10 cellular contexts compared by ENCODE assay signal in the genomic region with DNA sequence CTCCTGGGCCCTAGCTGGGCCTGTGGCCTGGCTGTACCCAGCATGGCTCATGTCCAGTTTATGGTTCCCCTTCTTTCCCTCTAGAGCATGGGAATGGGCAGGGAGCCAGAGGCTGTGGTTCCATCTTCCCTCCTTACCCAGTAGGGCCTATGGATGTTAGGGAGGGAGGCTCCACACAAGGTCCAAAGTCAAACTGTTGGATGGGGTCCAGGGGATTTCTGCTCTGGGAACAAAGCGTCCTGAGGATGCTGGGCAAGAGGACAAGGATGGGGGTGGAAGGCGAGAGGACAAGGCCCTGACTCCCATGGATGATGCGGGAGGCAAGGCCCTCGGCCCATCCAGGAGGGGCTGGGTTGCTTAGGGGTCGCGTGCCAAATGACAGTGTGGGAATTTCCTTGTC. TPM values are rescaled to one million over a fixed set of nuclear protein-coding genes. Genes with fewer than 3 reads are reported as not detected.
DNase-seq lines count a peak whose midpoint lies in the region; ATAC-seq and TF ChIP-seq lines count a peak whose summit lies in the region.
"Had no signal": no experiment of that assay in that cellular context is flagged by ENCODE, and none has a peak within 500 bp of the region (broad histone marks: within the 10 kb centered on the region; RNA-seq: fewer than 3 reads in every experiment).

No MANE protein-coding gene starts in this region.

- no peak overlapping the region for H3K27ac Mint-ChIP-seq in activated naive CD8-positive, alpha-beta T cell treated with anti-CD3 and anti-CD28 coated beads for 36 hours
- H3K27ac Mint-ChIP-seq: activated CD4-positive, alpha-beta memory T cell treated with anti-CD3 and anti-CD28 coated beads, Interleukin-2, amount 10 ng/mL, durations not matched to agents 7 days and 5 days had no signal

- DNase-seq in amniotic epithelial cell (ENCODE audit: low read depth) (peak; percentile 96), foreskin fibroblast (peak; percentile 53 to 66), myocyte (ENCODE audit: low read depth) (peak; percentile 83), transverse colon (peak; percentile 72), Kasumi-1 (lab: John Stamatoyannopoulos, UW) (no peak)
- no peak for DNase-seq in activated T-cell treated with anti-CD3 and anti-CD28 coated beads, Interleukin-2, amount 50 U/mL, for 48 hours
- DNase-seq in activated naive CD8-positive, alpha-beta T cell treated with anti-CD3 and anti-CD28 coated beads for 36 hours, result no peak
- DNase-seq: activated CD4-positive, alpha-beta memory T cell treated with anti-CD3 and anti-CD28 coated beads, Interleukin-2, amount 10 ng/mL, durations not matched to agents 7 days and 5 days had no signal

- peak; percentile 61 for TF ChIP-seq EP300 in transverse colon (IDR thresholded peaks at IDR 0.05; ENCODE audit: low read depth)

- no peak for TF ChIP-seq CTCF in foreskin fibroblast (IDR thresholded peaks at IDR 0.05; ENCODE audit: low read depth, low read length)
- no peak for TF ChIP-seq CTCF in transverse colon (IDR thresholded peaks at IDR 0.05)

- H3K36me3 ChIP-seq in transverse colon, result no peaks in the 10 kb centered on the region

- no peaks in the 10 kb centered on the region for H3K9me3 Mint-ChIP-seq in activated naive CD8-positive, alpha-beta T cell treated with anti-CD3 and anti-CD28 coated beads for 36 hours
- H3K9me3 Mint-ChIP-seq: activated CD4-positive, alpha-beta memory T cell treated with anti-CD3 and anti-CD28 coated beads, Interleukin-2, amount 10 ng/mL, durations not matched to agents 7 days and 5 days had no signal

- 18 to 64% methylated on average over 2 to 6 of the region's 6 CpGs for WGBS in transverse colon (ENCODE audit: low coverage in 1 of 2), 2 donors

- no peaks in the 10 kb centered on the region for H3K27me3 Mint-ChIP-seq in activated naive CD8-positive, alpha-beta T cell treated with anti-CD3 and anti-CD28 coated beads for 36 hours
- H3K27me3 Mint-ChIP-seq: activated CD4-positive, alpha-beta memory T cell treated with anti-CD3 and anti-CD28 coated beads, Interleukin-2, amount 10 ng/mL, durations not matched to agents 7 days and 5 days had no signal

- intact Hi-C loops in transverse colon (cut with DNase I; ENCODE audit: low total_unique reads), result loop anchor here (10.0 kb wide), 1 partner anchor 57 kb away; a partner anchor contains a TSS

- no peak for TF ChIP-seq POLR2A in transverse colon (IDR thresholded peaks at IDR 0.05)

- ATAC-seq in GM18907 (IDR thresholded peaks at IDR 0.05; ENCODE audit: unreplicated experiment), result no peak

- H3K36me3 Mint-ChIP-seq in activated naive CD8-positive, alpha-beta T cell treated with anti-CD3 and anti-CD28 coated beads for 36 hours, result peaks cover 47% of the 10 kb centered on the region

- in situ Hi-C loops in transverse colon (cut with MboI; ENCODE audit: low pct_ligation_motif_present in 1 of 4, low pct_unique_long_range_greater_than_20kb in 1 of 4, low sequenced_read_pairs in 3 of 4), result loop anchor here in 1 of 4 donors (5.0 kb wide), 1 partner anchor 54 kb away; a partner anchor contains a TSS

- H3K4me1 Mint-ChIP-seq in activated naive CD8-positive, alpha-beta T cell treated with anti-CD3 and anti-CD28 coated beads for 36 hours, result no peaks in the 10 kb centered on the region

- no peak overlapping the region for H3K4me3 ChIP-seq in foreskin fibroblast (ENCODE audit: low read depth in 1 of 2, low read length in 2 of 2)
- H3K4me3 ChIP-seq in transverse colon, result no peak overlapping the region

- H3K4me3 Mint-ChIP-seq in activated naive CD8-positive, alpha-beta T cell treated with anti-CD3 and anti-CD28 coated beads for 36 hours, result no peak overlapping the region
- H3K4me3 Mint-ChIP-seq: activated CD4-positive, alpha-beta memory T cell treated with anti-CD3 and anti-CD28 coated beads, Interleukin-2, amount 10 ng/mL, durations not matched to agents 7 days and 5 days had no signal

- no peaks in the 10 kb centered on the region for H3K27me3 ChIP-seq in transverse colon

- peaks cover 29 to 59% (median 40%) of the 10 kb centered on the region in 4 donors for H3K4me1 ChIP-seq in transverse colon

- H3K27ac ChIP-seq in transverse colon, result peak overlapping the region; percentile 56 to 85 (median 74)
- H3K27ac ChIP-seq: HL-60 had no signal

- no peaks in the 10 kb centered on the region for H3K9me3 ChIP-seq in transverse colon

RNA-seq across cellular contexts. Expression of a gene that starts 17.3 kb away (rescaled TPM):
- total RNA-seq in myocyte, result 33.8 and 34.9 TPM in 2 replicates
- polyA plus RNA-seq in myocyte (2012), result 21.0 TPM
- total RNA-seq in transverse colon, result 10 to 100 TPM in 3 of 4 donors, 1 to 10 TPM in 1; 9.7 to 63.1 (median 14.4) TPM
- total RNA-seq in activated naive CD8-positive, alpha-beta T cell treated with anti-CD3 and anti-CD28 coated beads for 36 hours, result 10 to 100 TPM; 21.2 to 24.9 TPM

RNA-seq across cellular contexts. Expression of a gene that starts 56.7 kb away (rescaled TPM):
- 36.3 and 41.5 TPM in 2 replicates for total RNA-seq in myocyte
- 90.9 TPM for polyA plus RNA-seq in myocyte (2012)
- total RNA-seq in transverse colon, result 10 to 100 TPM; 31.8 to 71.5 (median 51.3) TPM
- 10 to 100 TPM; 67.9 to 68.6 TPM for total RNA-seq in activated naive CD8-positive, alpha-beta T cell treated with anti-CD3 and anti-CD28 coated beads for 36 hours

Comparison
In these comparisons a context has a peak if more than half of its experiments do, and no peak if none do; other contexts are left out.
1. DNase-seq: peak in amniotic epithelial cell (single experiment), foreskin fibroblast (2 of 2), myocyte (single experiment) and transverse colon (single experiment); none in Kasumi-1 (0 of 2), activated T-cell treated with anti-CD3 and anti-CD28 coated beads, Interleukin-2, amount 50 U/mL, for 48 hours (0 of 2) and activated naive CD8-positive, alpha-beta T cell treated with anti-CD3 and anti-CD28 coated beads for 36 hours (single experiment).